Comparison of ENCODE assay signal across 12 cellular contexts in the genomic region with DNA sequence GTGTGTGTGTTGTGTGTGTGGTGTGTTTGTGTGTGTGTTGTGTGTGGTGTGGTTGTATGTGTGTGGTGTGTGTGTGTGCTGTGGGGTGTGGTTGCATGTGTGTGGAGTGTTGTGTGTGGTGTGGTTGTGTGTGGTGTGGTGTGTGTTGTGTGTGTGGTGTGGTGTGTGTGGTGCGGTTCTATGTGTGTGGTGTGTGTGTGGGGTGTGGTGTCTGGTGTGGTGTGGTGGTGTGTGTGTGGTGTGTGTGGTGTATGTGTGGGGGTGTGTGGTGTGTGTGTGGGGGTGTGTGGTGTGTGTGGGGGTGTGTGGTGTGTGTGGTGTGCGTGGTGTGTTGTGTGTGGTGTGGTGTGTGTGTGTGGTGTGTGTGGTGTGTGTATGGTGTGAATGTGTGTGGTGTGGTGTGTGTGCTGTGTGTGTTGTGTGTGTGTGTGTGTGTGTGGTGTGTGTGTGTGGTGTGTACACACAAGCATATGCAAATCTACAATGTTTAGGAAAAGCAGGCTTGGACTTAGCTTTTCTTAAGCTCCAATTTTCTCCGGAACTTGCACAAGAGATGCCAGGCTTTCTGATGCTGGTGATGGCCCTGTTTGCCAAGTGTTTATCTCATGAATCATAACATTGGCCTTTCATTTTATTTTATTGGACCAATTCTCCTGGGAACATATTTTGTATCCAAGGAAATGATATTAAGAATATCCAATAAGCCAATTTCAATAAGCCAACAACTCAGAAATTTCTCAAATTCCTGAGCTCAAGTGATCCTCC.
DNase-seq lines count a peak whose midpoint lies in the region; ATAC-seq and TF ChIP-seq lines count a peak whose summit lies in the region.
"Had no signal": no experiment of that assay in that cellular context is flagged by ENCODE, and none has a peak within 500 bp of the region (broad histone marks: within the 10 kb centered on the region; RNA-seq: fewer than 3 reads in every experiment).

No MANE protein-coding gene starts in this region.

- POLR2A ChIA-PET in SK-N-SH (lab: Yijun Ruan, JAX) = no interaction called here

- TF ChIP-seq EP300 in SK-N-SH (IDR thresholded peaks at IDR 0.05; ENCODE audit: borderline replicate concordance in 1 of 2, low read depth in 1 of 2, low read length in 1 of 2) = no peak

- no peaks in the 10 kb centered on the region for H4K20me1 ChIP-seq in SK-N-SH (ENCODE audit: insufficient read depth)

- no peak overlapping the region for H2AFZ ChIP-seq in SK-N-SH (ENCODE audit: low read depth)

- no peak overlapping the region for H3K4me2 ChIP-seq in SK-N-SH

- H3K36me3 ChIP-seq in SK-N-SH (replicated peaks in 1 of 2; ENCODE audit: control insufficient read depth in 1 of 2, insufficient read depth in 2 of 2, low read length in 1 of 2) = no peaks in the 10 kb centered on the region
- no peaks in the 10 kb centered on the region for H3K36me3 ChIP-seq in thoracic aorta
- H3K36me3 ChIP-seq: right atrium auricular region had no signal

- DNase-seq in SK-N-SH (no peak), SW 1271 (lab: John Stamatoyannopoulos, UW) (peak; percentile 2 to 53), fibroblast of mammary gland (ENCODE audit: low read depth) (peak; percentile 73), thoracic aorta (ENCODE audit: low spot score) (no peak), midbrain (lab: John Stamatoyannopoulos, UW) (no peak)
- DNase-seq in stimulated activated CD4-positive, alpha-beta T cell treated with anti-CD3 and anti-CD28 coated beads, Interleukin-4, amount 100 ng/mL, for 24 hours = no peak
- DNase-seq: effector memory CD4-positive, alpha-beta T cell; NCI-H2029 treated with DMSO at 0.1 percent for 48 hours; testis had no signal

- ATAC-seq in SK-N-SH treated with all-trans-retinoic acid at 6 μM for 48 hours = no peak
- ATAC-seq in thoracic aorta (ENCODE audit: insufficient number of reproducible peaks, low FRiP score, low read depth) = peak; percentile 65
- no peak for ATAC-seq in HG03432 (IDR thresholded peaks at IDR 0.05; ENCODE audit: unreplicated experiment)

- CTCF ChIA-PET in SK-N-SH (lab: Yijun Ruan, JAX) = no interaction called here

- 57% methylated on average over 3 of the region's 3 CpGs for WGBS in SK-N-SH (ENCODE audit: low lambda C conversion rate)

- TF ChIP-seq CTCF in SK-N-SH (IDR thresholded peaks at IDR 0.05) (no peak), fibroblast of mammary gland (conservative IDR thresholded peaks at IDR 0.05; ENCODE audit: control insufficient read depth, insufficient read depth, low read depth, low read length) (no peak), thoracic aorta (IDR thresholded peaks at IDR 0.05) (no peak)

- no peaks in the 10 kb centered on the region for H3K9me2 ChIP-seq in SK-N-SH

- H3K4me1 ChIP-seq in SK-N-SH (ENCODE audit: control insufficient read depth in 1 of 2, insufficient read depth in 2 of 2, low read depth in 1 of 2, low read length in 1 of 2) (no peaks in the 10 kb centered on the region), thoracic aorta (ENCODE audit: control insufficient read depth in 1 of 2, low read depth in 2 of 2) (peaks cover 0 to 28% of the 10 kb centered on the region in 2 donors)
- H3K4me1 ChIP-seq: right atrium auricular region, testis had no signal

- no peaks in the 10 kb centered on the region for H3K27me3 ChIP-seq in SK-N-SH (ENCODE audit: insufficient read depth)
- no peaks in the 10 kb centered on the region for H3K27me3 ChIP-seq in thoracic aorta (replicated peaks; ENCODE audit: insufficient read depth)
- H3K27me3 ChIP-seq: right atrium auricular region, testis had no signal

- no peaks in the 10 kb centered on the region for H3K79me2 ChIP-seq in SK-N-SH (ENCODE audit: insufficient read depth)

- H3K4me3 ChIP-seq in SK-N-SH (ENCODE audit: low read depth in 2 of 2, low read length in 1 of 2) (no peak overlapping the region), fibroblast of mammary gland (ENCODE audit: control insufficient read depth, low read depth, low read length) (no peak overlapping the region), thoracic aorta (no peak overlapping the region)
- H3K4me3 ChIP-seq: right atrium auricular region, testis had no signal

- H3K9ac ChIP-seq in SK-N-SH = no peak overlapping the region

- TF ChIP-seq RAD21 in SK-N-SH (IDR thresholded peaks at IDR 0.05; ENCODE audit: low read length) = no peak

- H3F3A ChIP-seq in SK-N-SH (replicated peaks; ENCODE audit: insufficient read depth) = no peaks in the 10 kb centered on the region

- H3K9me3 ChIP-seq in SK-N-SH (no peaks in the 10 kb centered on the region), thoracic aorta (no peaks in the 10 kb centered on the region)
- H3K9me3 ChIP-seq: right atrium auricular region, testis had no signal

- H3K27ac ChIP-seq in SK-N-SH (ENCODE audit: low read depth in 2 of 2, low read length in 1 of 2) (no peak overlapping the region), thoracic aorta (peak overlapping the region in 1 of 2 donors; percentile 18)
- H3K27ac ChIP-seq: right atrium auricular region, testis had no signal

TF ChIP-seq in SK-N-SH treated with all-trans-retinoic acid at 6 μM for 48 hours, 23 proteins besides CTCF, POLR2A, EP300 and RAD21 (continues in another document):
- TF ChIP-seq, protein P1, sequence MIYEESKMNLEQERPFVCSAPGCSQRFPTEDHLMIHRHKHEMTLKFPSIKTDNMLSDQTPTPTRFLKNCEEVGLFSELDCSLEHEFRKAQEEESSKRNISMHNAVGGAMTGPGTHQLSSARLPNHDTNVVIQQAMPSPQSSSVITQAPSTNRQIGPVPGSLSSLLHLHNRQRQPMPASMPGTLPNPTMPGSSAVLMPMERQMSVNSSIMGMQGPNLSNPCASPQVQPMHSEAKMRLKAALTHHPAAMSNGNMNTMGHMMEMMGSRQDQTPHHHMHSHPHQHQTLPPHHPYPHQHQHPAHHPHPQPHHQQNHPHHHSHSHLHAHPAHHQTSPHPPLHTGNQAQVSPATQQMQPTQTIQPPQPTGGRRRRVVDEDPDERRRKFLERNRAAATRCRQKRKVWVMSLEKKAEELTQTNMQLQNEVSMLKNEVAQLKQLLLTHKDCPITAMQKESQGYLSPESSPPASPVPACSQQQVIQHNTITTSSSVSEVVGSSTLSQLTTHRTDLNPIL (CRISPR knock-in tag; IDR thresholded peaks at IDR 0.05; ENCODE audit: low read depth) = 0 out of 2 replicates have a peak, but pooled peaks have one; percentile 27
- TF ChIP-seq, protein P2, sequence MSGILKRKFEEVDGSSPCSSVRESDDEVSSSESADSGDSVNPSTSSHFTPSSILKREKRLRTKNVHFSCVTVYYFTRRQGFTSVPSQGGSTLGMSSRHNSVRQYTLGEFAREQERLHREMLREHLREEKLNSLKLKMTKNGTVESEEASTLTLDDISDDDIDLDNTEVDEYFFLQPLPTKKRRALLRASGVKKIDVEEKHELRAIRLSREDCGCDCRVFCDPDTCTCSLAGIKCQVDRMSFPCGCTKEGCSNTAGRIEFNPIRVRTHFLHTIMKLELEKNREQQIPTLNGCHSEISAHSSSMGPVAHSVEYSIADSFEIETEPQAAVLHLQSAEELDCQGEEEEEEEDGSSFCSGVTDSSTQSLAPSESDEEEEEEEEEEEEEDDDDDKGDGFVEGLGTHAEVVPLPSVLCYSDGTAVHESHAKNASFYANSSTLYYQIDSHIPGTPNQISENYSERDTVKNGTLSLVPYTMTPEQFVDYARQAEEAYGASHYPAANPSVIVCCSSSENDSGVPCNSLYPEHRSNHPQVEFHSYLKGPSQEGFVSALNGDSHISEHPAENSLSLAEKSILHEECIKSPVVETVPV (CRISPR knock-in tag; IDR thresholded peaks at IDR 0.05) = no peak
- TF ChIP-seq ZC3H10 (CRISPR knock-in tag; IDR thresholded peaks at IDR 0.05) (no peak), BACH2 (CRISPR knock-in tag; IDR thresholded peaks at IDR 0.05; ENCODE audit: borderline replicate concordance) (no peak), PPARA (CRISPR knock-in tag; IDR thresholded peaks at IDR 0.05; ENCODE audit: borderline replicate concordance) (no peak), GLIS3 (CRISPR knock-in tag; IDR thresholded peaks at IDR 0.05) (no peak), RARB (CRISPR knock-in tag; IDR thresholded peaks at IDR 0.05) (no peak), ESRRG (CRISPR knock-in tag; IDR thresholded peaks at IDR 0.05) (no peak), ZNF565 (CRISPR knock-in tag; conservative IDR thresholded peaks at IDR 0.05; ENCODE audit: low read depth) (no peak)

TF ChIP-seq in SK-N-SH, 30 proteins besides CTCF, POLR2A, EP300 and RAD21:
- TF ChIP-seq, protein P3, sequence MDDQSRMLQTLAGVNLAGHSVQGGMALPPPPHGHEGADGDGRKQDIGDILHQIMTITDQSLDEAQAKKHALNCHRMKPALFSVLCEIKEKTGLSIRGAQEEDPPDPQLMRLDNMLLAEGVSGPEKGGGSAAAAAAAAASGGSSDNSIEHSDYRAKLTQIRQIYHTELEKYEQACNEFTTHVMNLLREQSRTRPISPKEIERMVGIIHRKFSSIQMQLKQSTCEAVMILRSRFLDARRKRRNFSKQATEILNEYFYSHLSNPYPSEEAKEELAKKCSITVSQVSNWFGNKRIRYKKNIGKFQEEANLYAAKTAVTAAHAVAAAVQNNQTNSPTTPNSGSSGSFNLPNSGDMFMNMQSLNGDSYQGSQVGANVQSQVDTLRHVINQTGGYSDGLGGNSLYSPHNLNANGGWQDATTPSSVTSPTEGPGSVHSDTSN (IDR thresholded peaks at IDR 0.05) = no peak
- TF ChIP-seq, protein P4, sequence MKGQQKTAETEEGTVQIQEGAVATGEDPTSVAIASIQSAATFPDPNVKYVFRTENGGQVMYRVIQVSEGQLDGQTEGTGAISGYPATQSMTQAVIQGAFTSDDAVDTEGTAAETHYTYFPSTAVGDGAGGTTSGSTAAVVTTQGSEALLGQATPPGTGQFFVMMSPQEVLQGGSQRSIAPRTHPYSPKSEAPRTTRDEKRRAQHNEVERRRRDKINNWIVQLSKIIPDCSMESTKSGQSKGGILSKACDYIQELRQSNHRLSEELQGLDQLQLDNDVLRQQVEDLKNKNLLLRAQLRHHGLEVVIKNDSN (IDR thresholded peaks at IDR 0.05; ENCODE audit: borderline replicate concordance, low read depth) = no peak
- TF ChIP-seq, protein P5, sequence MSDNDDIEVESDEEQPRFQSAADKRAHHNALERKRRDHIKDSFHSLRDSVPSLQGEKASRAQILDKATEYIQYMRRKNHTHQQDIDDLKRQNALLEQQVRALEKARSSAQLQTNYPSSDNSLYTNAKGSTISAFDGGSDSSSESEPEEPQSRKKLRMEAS (IDR thresholded peaks at IDR 0.05; ENCODE audit: low read depth) = no peak
- TF ChIP-seq SMC3 (IDR thresholded peaks at IDR 0.05; ENCODE audit: low read depth, low read length) (no peak), GABPA (IDR thresholded peaks at IDR 0.05; ENCODE audit: low read depth) (no peak), CHD2 (IDR thresholded peaks at IDR 0.05; ENCODE audit: low read length, partially characterized antibody) (no peak), ELF1 (IDR thresholded peaks at IDR 0.05) (no peak), MEF2A (IDR thresholded peaks at IDR 0.05; ENCODE audit: borderline replicate concordance, low read depth) (no peak), FOXJ3 (CRISPR knock-in tag; IDR thresholded peaks at IDR 0.05) (no peak), NFIC (IDR thresholded peaks at IDR 0.05; ENCODE audit: borderline replicate concordance) (no peak), TCF12 (IDR thresholded peaks at IDR 0.05) (no peak), TAF1 (IDR thresholded peaks at IDR 0.05; ENCODE audit: borderline replicate concordance, low read depth, low read length) (no peak)

Comparison
In these comparisons a context has a peak if more than half of its experiments do, and no peak if none do; other contexts are left out.
1. DNase-seq: peak in SW 1271 (2 of 2) and fibroblast of mammary gland (single experiment); none in SK-N-SH (single experiment), thoracic aorta (single experiment), midbrain (single experiment) and stimulated activated CD4-positive, alpha-beta T cell treated with anti-CD3 and anti-CD28 coated beads, Interleukin-4, amount 100 ng/mL, for 24 hours (single experiment).